ENCODE assay signal across 11 cellular contexts in genomic region chr11:117099681-117100080, GRCh38. TPM values are rescaled to one million over a fixed set of nuclear protein-coding genes. Genes with fewer than 3 reads are reported as not detected.
DNase-seq lines count a peak whose midpoint lies in the region; ATAC-seq, FAIRE-seq and TF ChIP-seq lines count a peak whose summit lies in the region.
"Had no signal": no experiment of that assay in that cellular context is flagged by ENCODE, and none has a peak within 500 bp of the region (broad histone marks: within the 10 kb centered on the region; RNA-seq: fewer than 3 reads in every experiment).

No MANE protein-coding gene starts in this region.

- ATAC-seq in Right ventricle myocardium superior (ENCODE audit: poor library complexity) (peak; percentile 2), left ventricle myocardium superior (no peak)
- ATAC-seq: activated CD4-positive, CD25-positive, alpha-beta regulatory T cell treated with anti-CD3 and anti-CD28 coated beads, Interleukin-2, amount 50 U/mL, for 24 hours had no signal

- H3K9me3 ChIP-seq in duodenal mucosa (ENCODE audit: control insufficient read depth in 1 of 2, low read length in 2 of 2) (no peaks in the 10 kb centered on the region), neural cell (ENCODE audit: low read length) (no peaks in the 10 kb centered on the region), vagina (no peaks in the 10 kb centered on the region)

- H3K27me3 ChIP-seq in duodenal mucosa (ENCODE audit: control insufficient read depth in 1 of 2, insufficient read depth in 2 of 2, low read length in 2 of 2) (no peaks in the 10 kb centered on the region), neural cell (ENCODE audit: insufficient read depth, low read depth, low read length) (no peaks in the 10 kb centered on the region), vagina (no peaks in the 10 kb centered on the region)

- H3K9ac ChIP-seq in duodenal mucosa (ENCODE audit: low read depth in 1 of 2, low read length in 2 of 2) = peak overlapping the region in 1 of 2 donors; percentile 88
- peak overlapping the region; percentile 94 for H3K9ac ChIP-seq in neural cell (ENCODE audit: low read length)

- DNase-seq in Right ventricle myocardium superior = no peak
- no peak for DNase-seq in left ventricle myocardium superior
- DNase-seq in vagina (ENCODE audit: extremely low spot score in 2 of 2) = no peak
- DNase-seq in NCI-H526 treated with DMSO at 0.1 percent for 48 hours (lab: John Stamatoyannopoulos, UW) = no peak
- DNase-seq in RCC 7860 (ENCODE audit: low spot score) = no peak
- no peak for DNase-seq in NCI-H2171 (lab: John Stamatoyannopoulos, UW)

- H3K9me2 ChIP-seq in neural cell (ENCODE audit: insufficient read depth, low read length) = no peaks in the 10 kb centered on the region

- H3K4me3 ChIP-seq in duodenal mucosa (ENCODE audit: low read depth in 1 of 2, low read length in 2 of 2) (no peak overlapping the region), neural cell (ENCODE audit: low read length) (no peak overlapping the region), vagina (no peak overlapping the region)

- H3K27ac ChIP-seq in duodenal mucosa (ENCODE audit: low read depth, low read length) = peak overlapping the region; percentile 92
- peak overlapping the region; percentile 98 for H3K27ac ChIP-seq in neural cell (ENCODE audit: low read length)
- peak overlapping the region; percentile 97 for H3K27ac ChIP-seq in vagina

- TF ChIP-seq POLR2A in vagina (IDR thresholded peaks at IDR 0.05) = no peak

- H3F3A ChIP-seq in neural cell (ENCODE audit: insufficient read depth, low read length, poor library complexity, severe bottlenecking) = no peaks in the 10 kb centered on the region

- TF ChIP-seq CTCF in neural cell (IDR thresholded peaks at IDR 0.05; ENCODE audit: poor library complexity, severe bottlenecking) (no peak), vagina (IDR thresholded peaks at IDR 0.05) (no peak)

- peaks cover 37% of the 10 kb centered on the region for H3K79me2 ChIP-seq in neural cell (replicated peaks; ENCODE audit: insufficient read depth, low read length)

- no peak for TF ChIP-seq EP300 in neural cell (conservative IDR thresholded peaks at IDR 0.05; ENCODE audit: poor library complexity, severe bottlenecking)

- no peak for TF ChIP-seq RAD21 in neural cell (conservative IDR thresholded peaks at IDR 0.05)

- no peaks in the 10 kb centered on the region for H4K20me1 ChIP-seq in neural cell (ENCODE audit: insufficient read depth)

- H3K4me1 ChIP-seq in duodenal mucosa (ENCODE audit: control insufficient read depth in 1 of 2, insufficient read depth in 2 of 2, low read length in 2 of 2) (peaks cover 28 to 39% of the 10 kb centered on the region in 2 donors), vagina (peaks cover 34% of the 10 kb centered on the region)

- FAIRE-seq in RCC 7860 (lab: Jason Lieb, UNC) = no peak
- FAIRE-seq: HTR-8/SVneo, keratinocyte had no signal

- intact Hi-C loops in Right ventricle myocardium superior (cut with DNase I) = loop anchor here (2.0 kb wide), 1 partner anchor 311 kb away; the partner anchor contains the start of gene ZPR1
- intact Hi-C loops in left ventricle myocardium superior (cut with micrococcal nuclease) = no loop called here
- intact Hi-C loops in vagina (cut with DNase I) = loop anchor here (10.0 kb wide), 1 partner anchor 125 kb away; no protein-coding TSS in a partner anchor

- H3K36me3 ChIP-seq in duodenal mucosa (ENCODE audit: control insufficient read depth in 1 of 2, insufficient read depth in 2 of 2, low read length in 2 of 2) (no peaks in the 10 kb centered on the region), neural cell (ENCODE audit: insufficient read depth, low read length) (no peaks in the 10 kb centered on the region), vagina (no peaks in the 10 kb centered on the region)

- H2AFZ ChIP-seq in neural cell (ENCODE audit: low read depth, low read length) = no peak overlapping the region

- no peak overlapping the region for H3K4me2 ChIP-seq in neural cell (ENCODE audit: low read length)

TF ChIP-seq in neural cell, 6 proteins besides CTCF, POLR2A, EP300 and RAD21:
- TF ChIP-seq MXI1 (conservative IDR thresholded peaks at IDR 0.05; ENCODE audit: poor library complexity, severe bottlenecking) = no peak
- TF ChIP-seq POLR2AphosphoS5 (IDR thresholded peaks at IDR 0.05) = no peak
- no peak for TF ChIP-seq EZH2 (IDR thresholded peaks at IDR 0.05; ENCODE audit: borderline replicate concordance, insufficient read depth, low read length, poor library complexity, severe bottlenecking)
- no peak for TF ChIP-seq TAF1 (IDR thresholded peaks at IDR 0.05; ENCODE audit: low read depth)
- TF ChIP-seq SMC3 (conservative IDR thresholded peaks at IDR 0.05; ENCODE audit: poor library complexity) = no peak
- TF ChIP-seq REST (IDR thresholded peaks at IDR 0.05; ENCODE audit: borderline replicate concordance) = no peak

RNA-seq across cellular contexts. Expression of gene SIK3, which starts 1.5 kb away (rescaled TPM):
- total RNA-seq in Right ventricle myocardium superior = 30.6 TPM
- total RNA-seq in left ventricle myocardium superior = 31.9 TPM
- polyA plus RNA-seq in neural cell = 10.7 and 11.2 TPM in 2 replicates
- 37.5 and 59.8 TPM in 2 replicates for polyA minus RNA-seq in neural cell
- total RNA-seq in vagina = 39.0 TPM

RNA-seq across cellular contexts. Expression of gene PAFAH1B2, which starts 44.4 kb away (rescaled TPM):
- total RNA-seq in Right ventricle myocardium superior (42.6 TPM), left ventricle myocardium superior (51.4 TPM), vagina (68.5 TPM)
- polyA plus RNA-seq in neural cell = 85.9 and 87.2 TPM in 2 replicates
- polyA minus RNA-seq in neural cell = 306 and 311 TPM in 2 replicates
